8 cellular contexts compared by ENCODE assay signal in genomic region chr9:122125158-122125890, GRCh38. TPM values are rescaled to one million over a fixed set of nuclear protein-coding genes. Genes with fewer than 3 reads are reported as not detected.
A peak's percentile ranks its signal among the peaks of the same experiment; 100 is the strongest.
DNase-seq lines count a peak whose midpoint lies in the region; ATAC-seq and TF ChIP-seq lines count a peak whose summit lies in the region.

No MANE protein-coding gene starts in this region.

- CTCF ChIA-PET in WTC11 (lab: Charles Lee), result interaction anchor here (0.6 to 24.3 kb wide), 53 partner anchors 9 to 710 kb away, joined by 3 to 627 read pairs (median 6); partner anchors contain the start of genes LHX6, MORN5, MRRF and NDUFA8
- CTCF ChIA-PET in MCF 10A (lab: Yijun Ruan, JAX), result interaction anchor here (0.7 to 12.2 kb wide), 70 partner anchors 9 to 698 kb away, joined by 3 to 473 read pairs (median 4); partner anchors contain the start of genes MORN5, MRRF, NDUFA8 and RBM18

- intact Hi-C loops in MCF 10A (cut with micrococcal nuclease), result loop anchor here (1.0 to 10.0 kb wide), 4 partner anchors 225 to 685 kb away; no protein-coding TSS in a partner anchor

- ATAC-seq in HG02642 (IDR thresholded peaks at IDR 0.05; ENCODE audit: poor library complexity, unreplicated experiment) (peak; percentile 72), WTC11 (peak; percentile 59), HG03520 (IDR thresholded peaks at IDR 0.05; ENCODE audit: unreplicated experiment) (no peak)

- TF ChIP-seq CTCF in WTC11 (IDR thresholded peaks at IDR 0.05), result peak; percentile 88
- TF ChIP-seq CTCF in MCF 10A (IDR thresholded peaks at IDR 0.05; ENCODE audit: unreplicated experiment), result peak; percentile 98

- H3K4me3 Mint-ChIP-seq in WTC11, result peak overlapping the region; percentile 73
- no peak overlapping the region for H3K4me3 Mint-ChIP-seq in MCF 10A (ENCODE audit: unreplicated experiment)

- H3K27ac Mint-ChIP-seq in WTC11 (no peak overlapping the region), MCF 10A (ENCODE audit: low read depth, unreplicated experiment) (no peak overlapping the region)

- peaks cover 39% of the 10 kb centered on the region for H3K27me3 Mint-ChIP-seq in WTC11 (ENCODE audit: low read depth)
- peaks cover 11% of the 10 kb centered on the region for H3K27me3 Mint-ChIP-seq in MCF 10A (ENCODE audit: insufficient read depth, unreplicated experiment)

- H3K36me3 Mint-ChIP-seq in WTC11, result no peaks in the 10 kb centered on the region
- H3K36me3 Mint-ChIP-seq in MCF 10A (ENCODE audit: insufficient read depth, unreplicated experiment), result peaks cover 6% of the 10 kb centered on the region

- H3K9me3 Mint-ChIP-seq in WTC11 (no peaks in the 10 kb centered on the region), MCF 10A (ENCODE audit: unreplicated experiment) (no peaks in the 10 kb centered on the region)

- BruUV-seq in MCF 10A (replicated peaks; lab: Mats Ljungman, UMichigan), result no TSS peak

- peaks cover 20% of the 10 kb centered on the region for H3K4me1 Mint-ChIP-seq in WTC11
- H3K4me1 Mint-ChIP-seq in MCF 10A (ENCODE audit: insufficient read depth, unreplicated experiment), result peaks cover 18% of the 10 kb centered on the region

- POLR2A ChIA-PET in WTC11 (lab: Charles Lee) (interaction anchor here (1.0 to 1.5 kb wide), 2 partner anchors 9 to 101 kb away, joined by 3 to 4 read pairs; no protein-coding TSS in a partner anchor), MCF 10A (lab: Yijun Ruan, JAX) (interaction anchor here (0.6 to 1.3 kb wide), 5 partner anchors 30 to 579 kb away, joined by 3 read pairs; partner anchors contain the start of genes MRRF and RBM18)

- peak; percentile 88 for DNase-seq in Daoy (ENCODE audit: low read depth)
- DNase-seq in NCI-H2171 (lab: John Stamatoyannopoulos, UW), result peak; percentile 48
- peak; percentile 84 for DNase-seq in WTC11 (ENCODE audit: low spot score)
- DNase-seq in MCF 10A (ENCODE audit: unreplicated experiment), result peak; percentile 79
- DNase-seq in inferior parietal cortex (ENCODE audit: extremely low spot score), result peak; percentile 92
- DNase-seq in stimulated activated CD4-positive, alpha-beta T cell treated with anti-CD3 and anti-CD28 coated beads, Interleukin-15, amount 100 ng/mL, for 1 hour (ENCODE audit: low read depth in 1 of 2, low spot score in 1 of 2), result peak; percentile 62 to 70

TF ChIP-seq in WTC11, 78 proteins besides CTCF, POLR2A, EP300 and RAD21 (continues in another document):
- TF ChIP-seq NR1H2 (CRISPR knock-in tag; IDR thresholded peaks at IDR 0.05) (no peak), ZNF138 (CRISPR knock-in tag; conservative IDR thresholded peaks at IDR 0.05) (no peak), ZNF671 (CRISPR knock-in tag; IDR thresholded peaks at IDR 0.05) (no peak), USF2 (CRISPR knock-in tag; IDR thresholded peaks at IDR 0.05) (no peak), CBFB (CRISPR knock-in tag; IDR thresholded peaks at IDR 0.05; ENCODE audit: low read depth) (no peak), PREB (CRISPR knock-in tag; IDR thresholded peaks at IDR 0.05; ENCODE audit: borderline replicate concordance) (no peak), AFF4 (CRISPR knock-in tag; IDR thresholded peaks at IDR 0.05; ENCODE audit: borderline replicate concordance) (no peak), ZNF317 (CRISPR knock-in tag; IDR thresholded peaks at IDR 0.05; ENCODE audit: borderline replicate concordance, low read depth) (no peak), ERG (CRISPR knock-in tag; IDR thresholded peaks at IDR 0.05) (no peak), JAZF1 (CRISPR knock-in tag; IDR thresholded peaks at IDR 0.05) (no peak), USF1 (CRISPR knock-in tag; IDR thresholded peaks at IDR 0.05) (no peak), FOXJ3 (CRISPR knock-in tag; IDR thresholded peaks at IDR 0.05; ENCODE audit: borderline replicate concordance) (no peak), NR2C2 (CRISPR knock-in tag; IDR thresholded peaks at IDR 0.05) (no peak), GTF2I (CRISPR knock-in tag; conservative IDR thresholded peaks at IDR 0.05) (no peak), HMGXB4 (CRISPR knock-in tag; IDR thresholded peaks at IDR 0.05) (no peak), CREB1 (CRISPR knock-in tag; IDR thresholded peaks at IDR 0.05) (no peak), MXD4 (CRISPR knock-in tag; IDR thresholded peaks at IDR 0.05; ENCODE audit: borderline replicate concordance) (no peak)

RNA-seq across cellular contexts. Expression of gene TTLL11, which starts 32.2 kb away (rescaled TPM):
- total RNA-seq in Daoy (2014; rRNA removed; shearing (Covaris generic)), result 3.5 and 5.6 TPM in 2 replicates
- 0.50 to 1.1 TPM (median 0.69 TPM) in 3 replicates for total RNA-seq in WTC11 (2021)
- total RNA-seq in MCF 10A (2022), result 9.0 and 13.6 TPM in 2 replicates

RNA-seq across cellular contexts. Expression of gene NDUFA8, which starts 34.3 kb away (rescaled TPM):
- total RNA-seq in Daoy (2014; rRNA removed; shearing (Covaris generic)), result 56.7 and 74.4 TPM in 2 replicates
- 70.7 to 71.8 TPM (median 71.2 TPM) in 3 replicates for total RNA-seq in WTC11 (2021)
- 52.5 and 58.4 TPM in 2 replicates for total RNA-seq in MCF 10A (2022)

RNA-seq across cellular contexts. Expression of gene MORN5, which starts 34.4 kb away (rescaled TPM):
- total RNA-seq in Daoy (2014; rRNA removed; shearing (Covaris generic)), result not detected in 2 replicates
- total RNA-seq in WTC11 (2021), result not detected in 3 replicates
- total RNA-seq in MCF 10A (2022), result not detected in 2 replicates
